Comparison of ENCODE assay signal across 35 cellular contexts in genomic region chr21:35361984-35362383, GRCh38.
"Had no signal": no experiment of that assay in that cellular context is flagged by ENCODE, and none has a peak within 500 bp of the region (broad histone marks: within the 10 kb centered on the region; RNA-seq: fewer than 3 reads in every experiment).

No MANE protein-coding gene starts in this region.

- DNase-seq: Karpas-422, Kasumi-1, MG63, MM.1S, MV-4-11, NCI-H1048, NCI-H1092, NCI-H1092 treated with DMSO at 0.1 percent for 48 hours, NCI-H1105, NCI-H1105 treated with DMSO at 0.1 percent for 48 hours, NCI-H1417, NCI-H1417 treated with DMSO at 0.1 percent for 48 hours, NCI-H1436, NCI-H1436 treated with DMSO at 0.1 percent for 48 hours, NCI-H146, NCI-H1694, NCI-H1694 treated with DMSO at 0.1 percent for 48 hours, NCI-H187, NCI-H187 treated with DMSO at 0.1 percent for 48 hours, NCI-H1930, NCI-H2029, NCI-H2029 treated with DMSO at 0.1 percent for 48 hours, NCI-H2081, NCI-H2081 treated with DMSO at 0.1 percent for 48 hours, NCI-H2107, NCI-H2171, NCI-H2171 treated with DMSO at 0.1 percent for 48 hours, NCI-H2227 treated with DMSO at 0.1 percent for 48 hours, NCI-H226, NCI-H345, NCI-H446, NCI-H446 treated with DMSO at 0.1 percent for 48 hours, NCI-H510A, NCI-H510A treated with DMSO at 0.1 percent for 48 hours, NCI-H524 had no signal

- H3K27me3 ChIP-seq: MG63 had no signal

- H3K4me3 ChIP-seq: MG63 had no signal

- H3K9me3 ChIP-seq: MG63 had no signal

- H3K36me3 ChIP-seq: MG63 had no signal
